Comparison of ENCODE assay signal across 21 cellular contexts in the genomic region with DNA sequence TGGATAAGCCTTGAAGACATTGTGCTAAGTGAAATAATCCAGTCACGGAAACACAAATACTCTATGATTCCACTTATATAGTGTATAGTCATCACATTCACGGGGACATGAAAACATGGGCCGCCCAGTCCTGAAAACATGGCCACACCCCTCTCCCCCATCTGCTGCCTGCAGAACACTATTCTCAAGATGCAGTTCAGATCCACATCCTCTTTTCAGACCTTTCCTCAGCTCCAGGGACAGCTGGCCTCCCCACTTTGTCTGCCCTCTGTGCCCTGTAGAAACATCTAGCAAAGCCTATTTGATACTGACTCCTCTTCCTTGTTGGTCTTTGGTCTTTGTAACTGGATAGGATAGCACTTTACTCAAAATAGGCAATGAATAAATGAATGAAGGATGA. TPM values are rescaled to one million over a fixed set of nuclear protein-coding genes. Genes with fewer than 3 reads are reported as not detected.
DNase-seq lines count a peak whose midpoint lies in the region; ATAC-seq and TF ChIP-seq lines count a peak whose summit lies in the region.
"Had no signal": no experiment of that assay in that cellular context is flagged by ENCODE, and none has a peak within 500 bp of the region (broad histone marks: within the 10 kb centered on the region; RNA-seq: fewer than 3 reads in every experiment).

No MANE protein-coding gene starts in this region.

- in situ Hi-C loops in ACHN (cut with HindIII; ENCODE audit: low pct_ligation_motif_present, low pct_unique_long_range_greater_than_20kb, low sequenced_read_pairs) = no loop called here

- H3K4me1 ChIP-seq in neutrophil (ENCODE audit: control insufficient read depth in 1 of 2, insufficient read depth in 1 of 2, low read depth in 1 of 2, low read length in 1 of 2) = peaks cover 33 to 57% of the 10 kb centered on the region in 2 experiments

- peaks cover 84% of the 10 kb centered on the region for H3K4me1 Mint-ChIP-seq in chondrocyte (ENCODE audit: low read depth)

- peak overlapping the region; percentile 91 for H3K27ac ChIP-seq in neutrophil

- H3K27me3 ChIP-seq in neutrophil = no peaks in the 10 kb centered on the region

- TF ChIP-seq CTCF in chondrocyte (IDR thresholded peaks at IDR 0.05) (no peak), neutrophil (IDR thresholded peaks at IDR 0.05) (no peak)

- no peaks in the 10 kb centered on the region for H3K27me3 Mint-ChIP-seq in chondrocyte (ENCODE audit: low read depth)

- no peak for ATAC-seq in GM21717 (IDR thresholded peaks at IDR 0.05; ENCODE audit: unreplicated experiment)
- ATAC-seq: activated T-cell treated with anti-CD3 and anti-CD28 coated beads, Interleukin-2, amount 50 U/mL, for 4 hours had no signal

- H3K9me3 Mint-ChIP-seq in chondrocyte (ENCODE audit: low read depth) = no peaks in the 10 kb centered on the region

- no peaks in the 10 kb centered on the region for H3K9me3 ChIP-seq in neutrophil

- DNase-seq in CD1c-positive myeloid dendritic cell (ENCODE audit: extremely low spot score) (peak; percentile 9), MV-4-11 (lab: John Stamatoyannopoulos, UW) (peak; percentile 92), chondrocyte (ENCODE audit: low spot score) (no peak), NCI-H1048 (lab: John Stamatoyannopoulos, UW) (no peak), ACHN (no peak), NCI-H146 (lab: John Stamatoyannopoulos, UW) (no peak)
- DNase-seq: activated CD4-positive, alpha-beta T cell treated with anti-CD3 and anti-CD28 coated beads for 1 hour; activated CD8-positive, alpha-beta memory T cell treated with anti-CD3 and anti-CD28 coated beads for 24 hours; activated naive CD4-positive, alpha-beta T cell treated with anti-CD3 and anti-CD28 coated beads, Interleukin-2, amount 50 U/mL, for 16 hours; activated T-cell treated with anti-CD3 and anti-CD28 coated beads, Interleukin-2, amount 50 U/mL, for 4 hours; C1 segment of cervical spinal cord; effector memory CD4-positive, alpha-beta T cell; NCI-H2029; retina; RPMI8226; stimulated activated CD4-positive, alpha-beta T cell treated with anti-CD3 and anti-CD28 coated beads, Interleukin-12 subunit alpha, Interleukin-12 subunit beta, amount 100 ng/mL, for 4 hours had no signal

- no peak overlapping the region for H3K4me3 Mint-ChIP-seq in chondrocyte (ENCODE audit: unreplicated experiment)
- H3K4me3 Mint-ChIP-seq: activated T-cell treated with anti-CD3 and anti-CD28 coated beads, Interleukin-2, amount 50 U/mL, for 4 hours had no signal

- no peak overlapping the region for H3K4me3 ChIP-seq in neutrophil (ENCODE audit: low read depth in 1 of 2, low read length in 1 of 2)

- no peaks in the 10 kb centered on the region for H3K36me3 ChIP-seq in neutrophil

- H3K27ac Mint-ChIP-seq in chondrocyte (ENCODE audit: unreplicated experiment) = peak overlapping the region; percentile 92

- no peaks in the 10 kb centered on the region for H3K36me3 Mint-ChIP-seq in chondrocyte (ENCODE audit: low read depth)

RNA-seq across cellular contexts. Expression of a gene that starts 8.3 kb away (rescaled TPM):
- total RNA-seq in chondrocyte = 5.6 to 9.9 TPM (median 6.5 TPM) in 3 replicates

RNA-seq across cellular contexts. Expression of a gene that starts 33.5 kb away (rescaled TPM):
- total RNA-seq in chondrocyte = 0.10 TPM in 1 of 3 replicates, not detected in the others
- total RNA-seq: activated T-cell treated with anti-CD3 and anti-CD28 coated beads, Interleukin-2, amount 50 U/mL, for 4 hours; astrocyte; cerebellum; liver had no signal

Comparison
In these comparisons a context has a peak if more than half of its experiments do, and no peak if none do; other contexts are left out.
1. DNase-seq: peak in CD1c-positive myeloid dendritic cell (single experiment) and MV-4-11 (single experiment); none in chondrocyte (single experiment), NCI-H1048 (single experiment), ACHN (single experiment) and NCI-H146 (single experiment).